Comparison of ENCODE assay signal across 8 cellular contexts in the genomic region with DNA sequence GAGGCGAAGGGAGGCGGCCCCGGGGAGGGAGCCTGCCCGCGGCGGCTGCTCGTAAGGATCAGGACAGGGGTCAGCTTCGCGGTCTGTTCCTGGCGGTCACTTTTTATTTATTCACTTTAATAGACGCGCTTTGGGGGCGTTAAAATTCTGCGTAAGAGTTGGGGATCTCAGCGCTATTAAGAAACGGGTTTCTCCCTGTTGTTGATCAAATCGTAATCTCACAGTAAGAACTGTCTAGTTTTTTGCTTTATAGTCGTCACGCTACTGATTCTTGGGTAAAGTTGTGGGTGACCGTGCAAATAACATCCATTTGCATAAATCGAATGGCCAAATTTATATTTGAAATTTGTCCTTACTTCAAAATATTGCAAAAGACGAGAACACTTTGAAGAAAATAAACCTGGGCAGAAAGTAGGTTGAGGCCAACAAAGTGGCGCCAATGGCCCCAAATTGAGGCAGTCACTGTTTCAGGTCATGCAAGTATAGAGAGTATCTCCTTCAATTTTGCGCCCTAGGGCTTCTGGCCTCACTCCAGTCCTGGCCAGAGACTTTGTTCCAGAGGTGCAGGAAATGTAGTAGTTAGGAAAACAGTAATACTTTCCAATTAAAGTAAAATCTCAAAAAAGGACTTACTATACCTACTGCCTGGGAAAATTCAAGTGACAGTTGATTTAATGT.
DNase-seq lines count a peak whose midpoint lies in the region; ATAC-seq lines count a peak whose summit lies in the region.

No MANE protein-coding gene starts in this region.

- H3K9me3 Mint-ChIP-seq in T-helper 1 cell treated with Interleukin-12 subunit alpha and Interleukin-12 subunit beta and Interleukin-4 antibody, amounts not matched to agents 30 μg/mL and 1 μg/mL, for 36 hours = no peaks in the 10 kb centered on the region
- H3K9me3 Mint-ChIP-seq in effector memory CD8-positive, alpha-beta T cell = no peaks in the 10 kb centered on the region

- H3K36me3 Mint-ChIP-seq in T-helper 1 cell treated with Interleukin-12 subunit alpha and Interleukin-12 subunit beta and Interleukin-4 antibody, amounts not matched to agents 30 μg/mL and 1 μg/mL, for 36 hours (ENCODE audit: low read depth) = peaks cover 16% of the 10 kb centered on the region
- peaks cover 18% of the 10 kb centered on the region for H3K36me3 Mint-ChIP-seq in effector memory CD8-positive, alpha-beta T cell (ENCODE audit: insufficient read depth)

- H3K4me1 ChIP-seq in mucosa of rectum (ENCODE audit: control insufficient read depth in 2 of 2, insufficient read depth in 2 of 2, low read length in 2 of 2) = peaks cover 13 to 14% of the 10 kb centered on the region in 2 donors

- no peak for ATAC-seq in effector memory CD8-positive, alpha-beta T cell (replicated peaks)
- no peak for ATAC-seq in HG03342 (IDR thresholded peaks at IDR 0.05; ENCODE audit: unreplicated experiment)

- H3K9ac ChIP-seq in mucosa of rectum (ENCODE audit: low read depth in 1 of 2, low read length in 2 of 2) = peak overlapping the region; percentile 61 to 86

- DNase-seq in T-helper 1 cell = no peak
- DNase-seq in RKO (ENCODE audit: low spot score) = peak; percentile 52
- DNase-seq in effector memory CD8-positive, alpha-beta T cell = no peak
- DNase-seq in hepatic stellate cell (ENCODE audit: low spot score) = no peak
- no peak for DNase-seq in hippocampal formation (lab: John Stamatoyannopoulos, UW)

- H3K27ac Mint-ChIP-seq in T-helper 1 cell treated with Interleukin-12 subunit alpha and Interleukin-12 subunit beta and Interleukin-4 antibody, amounts not matched to agents 30 μg/mL and 1 μg/mL, for 36 hours = peak overlapping the region; percentile 95
- H3K27ac Mint-ChIP-seq in effector memory CD8-positive, alpha-beta T cell = peak overlapping the region; percentile 93 to 96

- peaks cover 36% of the 10 kb centered on the region for H3K4me1 Mint-ChIP-seq in T-helper 1 cell treated with Interleukin-12 subunit alpha and Interleukin-12 subunit beta and Interleukin-4 antibody, amounts not matched to agents 30 μg/mL and 1 μg/mL, for 36 hours (ENCODE audit: low read depth)
- H3K4me1 Mint-ChIP-seq in effector memory CD8-positive, alpha-beta T cell (ENCODE audit: low read depth in 2 of 2) = peaks cover 22 to 53% of the 10 kb centered on the region in 2 donors

- no peaks in the 10 kb centered on the region for H3K27me3 ChIP-seq in mucosa of rectum (ENCODE audit: control insufficient read depth in 2 of 2, insufficient read depth in 2 of 2, low read length in 2 of 2)

- H3K9me3 ChIP-seq in mucosa of rectum (ENCODE audit: control insufficient read depth in 2 of 2, low read length in 2 of 2) = no peaks in the 10 kb centered on the region

- H3K36me3 ChIP-seq in mucosa of rectum (ENCODE audit: control insufficient read depth in 2 of 2, insufficient read depth in 2 of 2, low read length in 2 of 2) = no peaks in the 10 kb centered on the region

- peak overlapping the region; percentile 71 to 99 for H3K4me3 ChIP-seq in mucosa of rectum (ENCODE audit: low read length in 2 of 2)

- H3K4me3 Mint-ChIP-seq in T-helper 1 cell treated with Interleukin-12 subunit alpha and Interleukin-12 subunit beta and Interleukin-4 antibody, amounts not matched to agents 30 μg/mL and 1 μg/mL, for 36 hours = peak overlapping the region; percentile 94
- peak overlapping the region; percentile 84 to 95 for H3K4me3 Mint-ChIP-seq in effector memory CD8-positive, alpha-beta T cell

- no peaks in the 10 kb centered on the region for H3K27me3 Mint-ChIP-seq in T-helper 1 cell treated with Interleukin-12 subunit alpha and Interleukin-12 subunit beta and Interleukin-4 antibody, amounts not matched to agents 30 μg/mL and 1 μg/mL, for 36 hours (ENCODE audit: low read depth)
- no peaks in the 10 kb centered on the region for H3K27me3 Mint-ChIP-seq in effector memory CD8-positive, alpha-beta T cell

- peak overlapping the region; percentile 85 to 91 for H3K27ac ChIP-seq in mucosa of rectum (ENCODE audit: low read depth in 2 of 2, low read length in 2 of 2)
